8 cellular contexts compared by ENCODE assay signal in the genomic region with DNA sequence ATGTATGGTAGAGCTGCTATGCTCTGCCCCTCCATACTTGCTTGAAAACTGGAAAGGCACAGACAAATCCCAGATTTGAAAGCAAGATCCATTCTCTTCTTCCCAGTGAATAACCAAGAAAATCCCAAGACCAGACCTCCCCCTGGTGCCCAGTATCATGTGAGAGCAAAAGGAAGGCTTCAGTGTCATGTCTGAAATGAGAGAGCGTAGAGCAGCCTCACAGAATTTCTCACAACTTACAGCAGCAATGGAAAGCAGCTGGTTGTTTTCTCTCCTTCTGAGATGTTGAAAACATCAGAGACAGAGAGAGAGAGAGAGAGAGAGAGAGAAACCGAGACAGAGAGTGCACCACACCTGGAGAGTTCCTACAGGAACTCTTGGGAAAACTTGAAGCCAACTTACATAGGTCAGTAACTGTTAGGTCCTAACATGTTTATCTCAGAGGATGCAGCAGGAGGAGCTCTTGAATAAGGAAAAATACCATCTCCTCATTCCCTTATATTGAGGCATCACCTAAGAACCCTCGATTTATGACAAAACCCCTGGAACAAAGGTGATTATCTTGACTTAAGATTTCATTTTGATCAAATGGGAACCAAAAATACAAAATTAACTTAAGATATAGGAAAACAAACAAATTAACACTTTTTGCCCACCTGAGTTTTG.
A peak's percentile ranks its signal among the peaks of the same experiment; 100 is the strongest.
DNase-seq lines count a peak whose midpoint lies in the region; ATAC-seq, FAIRE-seq and TF ChIP-seq lines count a peak whose summit lies in the region.

No MANE protein-coding gene starts in this region.

- H3K36me3 Mint-ChIP-seq in Calu3 (ENCODE audit: insufficient read depth, unreplicated experiment), result no peaks in the 10 kb centered on the region

- no peaks in the 10 kb centered on the region for H3K9me3 ChIP-seq in liver (ENCODE audit: control insufficient read depth in 4 of 4, low read length in 3 of 4)

- no peak overlapping the region for H3K4me3 Mint-ChIP-seq in Calu3 (ENCODE audit: low read depth, unreplicated experiment)

- H3K27ac ChIP-seq in liver (ENCODE audit: low read depth in 1 of 2, low read length in 2 of 2), result no peak overlapping the region

- H3K9ac ChIP-seq in liver (ENCODE audit: low read depth in 1 of 2, low read length in 2 of 2), result peak overlapping the region in 1 of 2 donors; percentile 53

- FAIRE-seq in bronchial epithelial cell (lab: Jason Lieb, UNC), result peak; percentile 77

- H3K27ac Mint-ChIP-seq in Calu3 (ENCODE audit: unreplicated experiment), result no peak overlapping the region

- WGBS in liver, result 41% methylated on average over 3 of the region's 3 CpGs

- H3K9me3 Mint-ChIP-seq in Calu3 (ENCODE audit: low read depth, unreplicated experiment), result no peaks in the 10 kb centered on the region

- intact Hi-C loops in Calu3 (cut with micrococcal nuclease; ENCODE audit: unreplicated experiment) (loop anchor here (1.0 to 2.0 kb wide), 3 partner anchors 87 to 380 kb away; no protein-coding TSS in a partner anchor), posterior cingulate gyrus (cut with DNase I) (no loop called here)

- H3K4me3 ChIP-seq in bronchial epithelial cell (ENCODE audit: low read depth, low read length) (no peak overlapping the region), liver (ENCODE audit: low read depth in 1 of 3, low read length in 3 of 3) (no peak overlapping the region)

- TF ChIP-seq CTCF in Calu3 (IDR thresholded peaks at IDR 0.05; ENCODE audit: unreplicated experiment) (no peak), LNCAP (IDR thresholded peaks at IDR 0.05) (peak; percentile 62), bronchial epithelial cell (IDR thresholded peaks at IDR 0.05; ENCODE audit: insufficient read depth, low read length, severe bottlenecking) (peak; percentile 52), liver (IDR thresholded peaks at IDR 0.05; ENCODE audit: low read depth, low read length, missing input control) (peak; percentile 58)

- CTCF ChIA-PET in Calu3 (lab: Charles Lee), result interaction anchor here (0.6 to 1.0 kb wide), 5 partner anchors 11 to 1509 kb away, joined by 3 to 4 read pairs (median 3); no protein-coding TSS in a partner anchor

- H3K4me1 Mint-ChIP-seq in Calu3 (ENCODE audit: low read depth, unreplicated experiment), result peaks cover 10% of the 10 kb centered on the region

- H3K27me3 Mint-ChIP-seq in Calu3 (ENCODE audit: unreplicated experiment), result no peaks in the 10 kb centered on the region

- H3K27me3 ChIP-seq in bronchial epithelial cell (ENCODE audit: control insufficient read depth, insufficient read depth, low read length), result no peaks in the 10 kb centered on the region
- H3K27me3 ChIP-seq in liver (ENCODE audit: control insufficient read depth in 4 of 4, insufficient read depth in 4 of 4, low read length in 3 of 4), result no peaks in the 10 kb centered on the region

- H3K36me3 ChIP-seq in bronchial epithelial cell (ENCODE audit: control insufficient read depth, insufficient read depth, low read length), result no peaks in the 10 kb centered on the region
- H3K36me3 ChIP-seq in liver (ENCODE audit: control insufficient read depth in 4 of 4, insufficient read depth in 3 of 4, low read depth in 1 of 4, low read length in 3 of 4), result no peaks in the 10 kb centered on the region

- peak; percentile 88 to 91 for TF ChIP-seq RAD21 in liver (IDR thresholded peaks at IDR 0.05)

- no TSS peak for BruUV-seq in Calu3 (replicated peaks; lab: Mats Ljungman, UMichigan)

- ATAC-seq in GM21447 (IDR thresholded peaks at IDR 0.05; ENCODE audit: unreplicated experiment) (no peak), GM21723 (IDR thresholded peaks at IDR 0.05; ENCODE audit: unreplicated experiment) (no peak)

- DNase-seq in Calu3 (peak; percentile 21), bronchial epithelial cell (ENCODE audit: low read depth) (peak; percentile 69), posterior cingulate gyrus (no peak)
- no peak for DNase-seq in stimulated activated CD8-positive, alpha-beta memory T cell treated with anti-CD3 and anti-CD28 coated beads, Interleukin-4, amount 100 ng/mL, for 48 hours

- no peaks in the 10 kb centered on the region for H3K4me1 ChIP-seq in liver (ENCODE audit: control insufficient read depth in 4 of 4, insufficient read depth in 4 of 4, low read length in 3 of 4)

TF ChIP-seq in liver, 16 proteins besides CTCF, POLR2A, EP300 and RAD21:
- TF ChIP-seq, protein P1, sequence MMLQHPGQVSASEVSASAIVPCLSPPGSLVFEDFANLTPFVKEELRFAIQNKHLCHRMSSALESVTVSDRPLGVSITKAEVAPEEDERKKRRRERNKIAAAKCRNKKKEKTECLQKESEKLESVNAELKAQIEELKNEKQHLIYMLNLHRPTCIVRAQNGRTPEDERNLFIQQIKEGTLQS (IDR thresholded peaks at IDR 0.05), result no peak
- TF ChIP-seq FOXA1 (IDR thresholded peaks at IDR 0.05) (no peak), YY1 (IDR thresholded peaks at IDR 0.05) (no peak), FOXA2 (IDR thresholded peaks at IDR 0.05) (no peak), SP1 (IDR thresholded peaks at IDR 0.05) (no peak), GABPA (IDR thresholded peaks at IDR 0.05 in 1 of 2, conservative IDR thresholded peaks at IDR 0.05 in 1 of 2) (no peak), TAF1 (conservative IDR thresholded peaks at IDR 0.05) (no peak), JUND (IDR thresholded peaks at IDR 0.05) (no peak), HNF4A (conservative IDR thresholded peaks at IDR 0.05) (no peak), NR2F2 (IDR thresholded peaks at IDR 0.05) (no peak), HNF4G (IDR thresholded peaks at IDR 0.05) (no peak), EGR1 (IDR thresholded peaks at IDR 0.05; ENCODE audit: low read depth in 2 of 2) (no peak), RXRA (IDR thresholded peaks at IDR 0.05) (no peak)
- TF ChIP-seq, protein P2, sequence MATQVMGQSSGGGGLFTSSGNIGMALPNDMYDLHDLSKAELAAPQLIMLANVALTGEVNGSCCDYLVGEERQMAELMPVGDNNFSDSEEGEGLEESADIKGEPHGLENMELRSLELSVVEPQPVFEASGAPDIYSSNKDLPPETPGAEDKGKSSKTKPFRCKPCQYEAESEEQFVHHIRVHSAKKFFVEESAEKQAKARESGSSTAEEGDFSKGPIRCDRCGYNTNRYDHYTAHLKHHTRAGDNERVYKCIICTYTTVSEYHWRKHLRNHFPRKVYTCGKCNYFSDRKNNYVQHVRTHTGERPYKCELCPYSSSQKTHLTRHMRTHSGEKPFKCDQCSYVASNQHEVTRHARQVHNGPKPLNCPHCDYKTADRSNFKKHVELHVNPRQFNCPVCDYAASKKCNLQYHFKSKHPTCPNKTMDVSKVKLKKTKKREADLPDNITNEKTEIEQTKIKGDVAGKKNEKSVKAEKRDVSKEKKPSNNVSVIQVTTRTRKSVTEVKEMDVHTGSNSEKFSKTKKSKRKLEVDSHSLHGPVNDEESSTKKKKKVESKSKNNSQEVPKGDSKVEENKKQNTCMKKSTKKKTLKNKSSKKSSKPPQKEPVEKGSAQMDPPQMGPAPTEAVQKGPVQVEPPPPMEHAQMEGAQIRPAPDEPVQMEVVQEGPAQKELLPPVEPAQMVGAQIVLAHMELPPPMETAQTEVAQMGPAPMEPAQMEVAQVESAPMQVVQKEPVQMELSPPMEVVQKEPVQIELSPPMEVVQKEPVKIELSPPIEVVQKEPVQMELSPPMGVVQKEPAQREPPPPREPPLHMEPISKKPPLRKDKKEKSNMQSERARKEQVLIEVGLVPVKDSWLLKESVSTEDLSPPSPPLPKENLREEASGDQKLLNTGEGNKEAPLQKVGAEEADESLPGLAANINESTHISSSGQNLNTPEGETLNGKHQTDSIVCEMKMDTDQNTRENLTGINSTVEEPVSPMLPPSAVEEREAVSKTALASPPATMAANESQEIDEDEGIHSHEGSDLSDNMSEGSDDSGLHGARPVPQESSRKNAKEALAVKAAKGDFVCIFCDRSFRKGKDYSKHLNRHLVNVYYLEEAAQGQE (IDR thresholded peaks at IDR 0.05), result no peak
- TF ChIP-seq, protein P3, sequence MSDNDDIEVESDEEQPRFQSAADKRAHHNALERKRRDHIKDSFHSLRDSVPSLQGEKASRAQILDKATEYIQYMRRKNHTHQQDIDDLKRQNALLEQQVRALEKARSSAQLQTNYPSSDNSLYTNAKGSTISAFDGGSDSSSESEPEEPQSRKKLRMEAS (IDR thresholded peaks at IDR 0.05), result no peak
- TF ChIP-seq, protein P4, sequence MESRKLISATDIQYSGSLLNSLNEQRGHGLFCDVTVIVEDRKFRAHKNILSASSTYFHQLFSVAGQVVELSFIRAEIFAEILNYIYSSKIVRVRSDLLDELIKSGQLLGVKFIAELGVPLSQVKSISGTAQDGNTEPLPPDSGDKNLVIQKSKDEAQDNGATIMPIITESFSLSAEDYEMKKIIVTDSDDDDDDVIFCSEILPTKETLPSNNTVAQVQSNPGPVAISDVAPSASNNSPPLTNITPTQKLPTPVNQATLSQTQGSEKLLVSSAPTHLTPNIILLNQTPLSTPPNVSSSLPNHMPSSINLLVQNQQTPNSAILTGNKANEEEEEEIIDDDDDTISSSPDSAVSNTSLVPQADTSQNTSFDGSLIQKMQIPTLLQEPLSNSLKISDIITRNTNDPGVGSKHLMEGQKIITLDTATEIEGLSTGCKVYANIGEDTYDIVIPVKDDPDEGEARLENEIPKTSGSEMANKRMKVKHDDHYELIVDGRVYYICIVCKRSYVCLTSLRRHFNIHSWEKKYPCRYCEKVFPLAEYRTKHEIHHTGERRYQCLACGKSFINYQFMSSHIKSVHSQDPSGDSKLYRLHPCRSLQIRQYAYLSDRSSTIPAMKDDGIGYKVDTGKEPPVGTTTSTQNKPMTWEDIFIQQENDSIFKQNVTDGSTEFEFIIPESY (IDR thresholded peaks at IDR 0.05), result no peak

Comparison
In these comparisons a context has a peak if more than half of its experiments do, and no peak if none do; other contexts are left out.
1. DNase-seq: peak in Calu3 (single experiment) and bronchial epithelial cell (single experiment); none in stimulated activated CD8-positive, alpha-beta memory T cell treated with anti-CD3 and anti-CD28 coated beads, Interleukin-4, amount 100 ng/mL, for 48 hours (single experiment) and posterior cingulate gyrus (0 of 10).